Comparison of ENCODE assay signal across 2 cellular contexts in genomic region chr14:73770977-73771847, GRCh38.
TF ChIP-seq lines count a peak whose summit lies in the region.

No MANE protein-coding gene starts in this region.

TF ChIP-seq in HEK293, 187 proteins besides CTCF, POLR2A, EP300 and RAD21 (continued from another document):
- no peak for TF ChIP-seq ZNF548 (tag by site-specific recombination; IDR thresholded peaks at IDR 0.05)
- TF ChIP-seq ZNF76 (tag by site-specific recombination; IDR thresholded peaks at IDR 0.05; ENCODE audit: borderline replicate concordance, low read depth), result no peak
- TF ChIP-seq ZNF785 (tag by site-specific recombination; IDR thresholded peaks at IDR 0.05), result no peak

TF ChIP-seq in SK-N-SH, 30 proteins besides CTCF, POLR2A, EP300 and RAD21 (continued from another document):
- TF ChIP-seq, protein P1, sequence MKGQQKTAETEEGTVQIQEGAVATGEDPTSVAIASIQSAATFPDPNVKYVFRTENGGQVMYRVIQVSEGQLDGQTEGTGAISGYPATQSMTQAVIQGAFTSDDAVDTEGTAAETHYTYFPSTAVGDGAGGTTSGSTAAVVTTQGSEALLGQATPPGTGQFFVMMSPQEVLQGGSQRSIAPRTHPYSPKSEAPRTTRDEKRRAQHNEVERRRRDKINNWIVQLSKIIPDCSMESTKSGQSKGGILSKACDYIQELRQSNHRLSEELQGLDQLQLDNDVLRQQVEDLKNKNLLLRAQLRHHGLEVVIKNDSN (IDR thresholded peaks at IDR 0.05; ENCODE audit: borderline replicate concordance, low read depth), result no peak
- TF ChIP-seq, protein P2, sequence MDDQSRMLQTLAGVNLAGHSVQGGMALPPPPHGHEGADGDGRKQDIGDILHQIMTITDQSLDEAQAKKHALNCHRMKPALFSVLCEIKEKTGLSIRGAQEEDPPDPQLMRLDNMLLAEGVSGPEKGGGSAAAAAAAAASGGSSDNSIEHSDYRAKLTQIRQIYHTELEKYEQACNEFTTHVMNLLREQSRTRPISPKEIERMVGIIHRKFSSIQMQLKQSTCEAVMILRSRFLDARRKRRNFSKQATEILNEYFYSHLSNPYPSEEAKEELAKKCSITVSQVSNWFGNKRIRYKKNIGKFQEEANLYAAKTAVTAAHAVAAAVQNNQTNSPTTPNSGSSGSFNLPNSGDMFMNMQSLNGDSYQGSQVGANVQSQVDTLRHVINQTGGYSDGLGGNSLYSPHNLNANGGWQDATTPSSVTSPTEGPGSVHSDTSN (IDR thresholded peaks at IDR 0.05), result no peak
- TF ChIP-seq NRF1 (IDR thresholded peaks at IDR 0.05; ENCODE audit: low read depth, low read length) (no peak), ELF1 (IDR thresholded peaks at IDR 0.05) (no peak), RXRA (IDR thresholded peaks at IDR 0.05; ENCODE audit: borderline replicate concordance, low read depth) (no peak)
TF ChIP-seq in SK-N-SH: peak in this region for 0.
